21 cellular contexts compared by ENCODE assay signal in genomic region chr6:121691126-121691540, GRCh38.
DNase-seq lines count a peak whose midpoint lies in the region; ATAC-seq and TF ChIP-seq lines count a peak whose summit lies in the region.
"Had no signal": no experiment of that assay in that cellular context is flagged by ENCODE, and none has a peak within 500 bp of the region (broad histone marks: within the 10 kb centered on the region; RNA-seq: fewer than 3 reads in every experiment).

No MANE protein-coding gene starts in this region.

- no peak overlapping the region for H2BK120ac ChIP-seq in trophoblast cell (ENCODE audit: insufficient read depth, low read length, poor library complexity)

- H3K4me2 ChIP-seq in GM23248 (ENCODE audit: unreplicated experiment) (peak overlapping the region; percentile 67), trophoblast cell (ENCODE audit: low read length) (no peak overlapping the region)

- H3K9me2 ChIP-seq in GM23248 (ENCODE audit: insufficient read depth): no peaks in the 10 kb centered on the region

- no peak overlapping the region for H2AK5ac ChIP-seq in trophoblast cell (ENCODE audit: low read length)

- H2BK12ac ChIP-seq in trophoblast cell (ENCODE audit: low read length): no peak overlapping the region

- H3K27ac ChIP-seq in GM23248 (0 out of 2 replicates have a peak overlapping the region, but pooled peaks have one; percentile 1), RWPE2 (ENCODE audit: poor library complexity, severe bottlenecking) (peak overlapping the region; percentile 11), trophoblast cell (ENCODE audit: low read depth, low read length) (no peak overlapping the region)
- H3K27ac ChIP-seq: breast epithelium, pancreas, SJCRH30, vagina had no signal

- H3K36me3 ChIP-seq in GM23248 (ENCODE audit: low read depth): no peaks in the 10 kb centered on the region
- H3K36me3 ChIP-seq in RWPE2 (ENCODE audit: low read depth): no peaks in the 10 kb centered on the region
- no peaks in the 10 kb centered on the region for H3K36me3 ChIP-seq in trophoblast cell (ENCODE audit: control insufficient read depth in 1 of 2, insufficient read depth in 2 of 2, low read length in 2 of 2)
- H3K36me3 ChIP-seq: breast epithelium, pancreas, SJCRH30, vagina had no signal

- H3K9me3 ChIP-seq in GM23248 (ENCODE audit: low read depth): no peaks in the 10 kb centered on the region
- no peaks in the 10 kb centered on the region for H3K9me3 ChIP-seq in RWPE2 (ENCODE audit: severe bottlenecking)
- no peaks in the 10 kb centered on the region for H3K9me3 ChIP-seq in trophoblast cell (ENCODE audit: insufficient read depth, low read depth, low read length)
- H3K9me3 ChIP-seq: breast epithelium, pancreas, SJCRH30, vagina had no signal

- peak; percentile 22 for DNase-seq in GM23248
- no peak for DNase-seq in RWPE2 (ENCODE audit: low spot score)
- DNase-seq in fibroblast of pulmonary artery (ENCODE audit: low read depth): peak; percentile 36
- DNase-seq in trophoblast cell: peak; percentile 11 to 90
- no peak for DNase-seq in H4 (ENCODE audit: low spot score)
- DNase-seq in putamen (ENCODE audit: low spot score): no peak
- no peak for DNase-seq in DMS79 treated with DMSO at 0.1 percent for 48 hours (lab: John Stamatoyannopoulos, UW)
- no peak for DNase-seq in C1 segment of cervical spinal cord (lab: John Stamatoyannopoulos, UW)
- DNase-seq: activated B cell treated with CpG ODN at 0.5 μM for 24 hours; activated CD8-positive, alpha-beta T cell treated with anti-CD3 and anti-CD28 coated beads for 36 hours; activated T-cell treated with anti-CD3 and anti-CD28 coated beads, Interleukin-2, amount 50 U/mL, for 4 hours; GF-D8; glutamatergic neuron; NCI-H2081; NCI-H526; pancreas; SJCRH30; stimulated activated CD4-positive, alpha-beta T cell treated with anti-CD3 and anti-CD28 coated beads, Interleukin-4, amount 100 ng/mL, for 24 hours had no signal

- in situ Hi-C loops in GM23248 (cut with MboI): no loop called here

- H3K9ac ChIP-seq in GM23248 (no peak overlapping the region), trophoblast cell (ENCODE audit: low read length) (no peak overlapping the region)

- H3K4me1 ChIP-seq in GM23248 (ENCODE audit: insufficient read depth): peaks cover 31% of the 10 kb centered on the region
- H3K4me1 ChIP-seq in RWPE2 (ENCODE audit: insufficient read depth, poor library complexity, severe bottlenecking): peaks cover 15% of the 10 kb centered on the region
- H3K4me1 ChIP-seq in trophoblast cell (ENCODE audit: control insufficient read depth in 1 of 2, insufficient read depth in 2 of 2, low read length in 2 of 2): no peaks in the 10 kb centered on the region
- H3K4me1 ChIP-seq: breast epithelium, pancreas, SJCRH30 had no signal

- no peak overlapping the region for H3K14ac ChIP-seq in trophoblast cell (ENCODE audit: low read length)

- H3K79me2 ChIP-seq in GM23248 (ENCODE audit: insufficient read depth): no peaks in the 10 kb centered on the region
- H3K79me2 ChIP-seq in trophoblast cell (ENCODE audit: control insufficient read depth, insufficient read depth, low read length, poor library complexity): no peaks in the 10 kb centered on the region

- H3K27me3 ChIP-seq in GM23248 (replicated peaks; ENCODE audit: insufficient read depth) (no peaks in the 10 kb centered on the region), RWPE2 (ENCODE audit: insufficient read depth, poor library complexity, severe bottlenecking) (no peaks in the 10 kb centered on the region), trophoblast cell (ENCODE audit: insufficient read depth, low read length) (no peaks in the 10 kb centered on the region)
- H3K27me3 ChIP-seq: breast epithelium, pancreas, SJCRH30, vagina had no signal

- no peak for TF ChIP-seq CTCF in RWPE2 (IDR thresholded peaks at IDR 0.05; ENCODE audit: poor library complexity, severe bottlenecking)
- TF ChIP-seq CTCF in fibroblast of pulmonary artery (IDR thresholded peaks at IDR 0.05; ENCODE audit: low read length, missing control alignments): no peak

- peak; percentile 67 for ATAC-seq in RWPE2 (ENCODE audit: low read depth)
- ATAC-seq: activated CD8-positive, alpha-beta T cell treated with anti-CD3 and anti-CD28 coated beads for 36 hours; activated naive CD4-positive, alpha-beta T cell treated with anti-CD3 and anti-CD28 coated beads, Interleukin-2, amount 50 U/mL, for 72 hours; activated T-cell treated with anti-CD3 and anti-CD28 coated beads, Interleukin-2, amount 50 U/mL, for 4 hours; pancreas had no signal

- H2AFZ ChIP-seq in GM23248: no peak overlapping the region
- no peak overlapping the region for H2AFZ ChIP-seq in trophoblast cell (ENCODE audit: insufficient read depth, low read length, poor library complexity)

- H4K20me1 ChIP-seq in GM23248 (ENCODE audit: insufficient read depth): no peaks in the 10 kb centered on the region

- no peak overlapping the region for H4K91ac ChIP-seq in trophoblast cell (ENCODE audit: low read depth, low read length)

- 62 to 72% methylated on average over 1 of the region's 1 CpG for WGBS in GM23248 (ENCODE audit: low coverage in 1 of 2, low lambda C conversion rate in 2 of 2, missing lambda C conversion rate in 2 of 2), 2 experiments
- WGBS in trophoblast cell (ENCODE audit: extremely low coverage, insufficient coverage, insufficient read length): no CpG with 5 or more reads among the region's 1 CpG

- H4K12ac ChIP-seq in trophoblast cell (ENCODE audit: low read depth, low read length): no peak overlapping the region

- H3F3A ChIP-seq in GM23248 (ENCODE audit: insufficient read depth): peaks cover 28% of the 10 kb centered on the region

- no peak overlapping the region for H3K18ac ChIP-seq in trophoblast cell (ENCODE audit: low read length)

- no peak overlapping the region for H2BK5ac ChIP-seq in trophoblast cell (ENCODE audit: low read depth, low read length, poor library complexity)

- no peak overlapping the region for H3K4ac ChIP-seq in trophoblast cell (ENCODE audit: low read depth, low read length)

- no peak overlapping the region for H4K8ac ChIP-seq in trophoblast cell (ENCODE audit: low read depth, low read length)

- no peaks in the 10 kb centered on the region for H3K79me1 ChIP-seq in trophoblast cell (ENCODE audit: low read length)

- H3K23ac ChIP-seq in trophoblast cell (ENCODE audit: low read length): no peak overlapping the region

- H3K4me3 ChIP-seq in GM23248 (no peak overlapping the region), RWPE2 (ENCODE audit: severe bottlenecking) (no peak overlapping the region), fibroblast of pulmonary artery (replicated peaks; ENCODE audit: low read depth, low read length) (no peak overlapping the region), trophoblast cell (ENCODE audit: low read depth, low read length) (no peak overlapping the region)
- H3K4me3 ChIP-seq: breast epithelium, pancreas, SJCRH30, vagina had no signal

Comparison
In these comparisons a context has a peak if more than half of its experiments do, and no peak if none do; other contexts are left out.
1. DNase-seq: peak in GM23248 (single experiment), fibroblast of pulmonary artery (single experiment) and trophoblast cell (2 of 2); none in RWPE2 (single experiment), H4 (single experiment), putamen (single experiment), DMS79 treated with DMSO at 0.1 percent for 48 hours (single experiment) and C1 segment of cervical spinal cord (0 of 14).